ENCODE assay signal across 10 cellular contexts in the genomic region with DNA sequence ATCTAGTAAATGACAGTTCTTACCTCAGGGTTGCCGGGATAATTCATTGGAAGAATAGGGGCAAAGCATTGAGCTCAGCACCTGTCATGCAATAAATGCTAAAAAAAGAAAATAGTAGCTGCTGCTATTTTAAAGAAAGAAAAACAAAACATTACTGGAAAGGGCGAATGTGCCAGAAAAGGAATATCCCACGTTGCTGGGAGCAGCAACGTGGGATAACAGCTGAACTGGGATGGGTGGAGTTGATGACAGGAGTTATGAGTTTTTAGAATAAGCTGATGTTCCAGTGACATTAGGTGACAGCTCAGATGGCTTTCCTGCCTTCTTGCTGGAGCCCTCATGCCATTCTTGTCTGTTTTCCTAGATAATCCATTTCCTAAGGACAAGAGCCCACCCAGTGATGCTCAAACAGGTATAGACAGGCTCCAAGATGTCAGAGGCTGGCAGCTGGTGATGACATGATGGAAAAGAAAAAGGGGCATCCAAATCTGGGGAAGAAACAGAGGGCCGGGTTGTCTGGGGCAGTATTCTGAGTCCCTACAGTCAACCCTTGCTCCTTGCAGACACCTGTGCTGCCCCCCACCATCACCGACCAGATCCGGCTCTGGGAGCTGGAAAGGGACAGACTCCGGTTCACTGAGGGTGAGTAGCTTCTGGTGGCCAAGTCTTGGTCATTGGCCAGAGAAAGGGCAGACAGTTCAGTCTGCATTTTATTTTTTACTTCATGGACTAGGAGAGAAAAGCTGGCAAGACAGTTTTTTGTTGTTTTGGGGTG. TPM values are rescaled to one million over a fixed set of nuclear protein-coding genes. Genes with fewer than 3 reads are reported as not detected.
A peak's percentile ranks its signal among the peaks of the same experiment; 100 is the strongest.
DNase-seq lines count a peak whose midpoint lies in the region; ATAC-seq and TF ChIP-seq lines count a peak whose summit lies in the region.
"Had no signal": no experiment of that assay in that cellular context is flagged by ENCODE, and none has a peak within 500 bp of the region (broad histone marks: within the 10 kb centered on the region; RNA-seq: fewer than 3 reads in every experiment).

No MANE protein-coding gene starts in this region.

- H3K9me3 ChIP-seq in PC-9 (ENCODE audit: insufficient read depth, low read depth) (no peaks in the 10 kb centered on the region), endodermal cell (ENCODE audit: control insufficient read depth, low read length) (no peaks in the 10 kb centered on the region), osteoblast (ENCODE audit: low read depth, low read length) (no peaks in the 10 kb centered on the region)

- H3K9me2 ChIP-seq in PC-9 (ENCODE audit: insufficient read depth): no peaks in the 10 kb centered on the region

- peaks cover 24% of the 10 kb centered on the region for H3K4me1 ChIP-seq in PC-9 (replicated peaks; ENCODE audit: insufficient read depth)
- H3K4me1 ChIP-seq in endodermal cell (ENCODE audit: control insufficient read depth, insufficient read depth, low read length): no peaks in the 10 kb centered on the region
- H3K4me1 ChIP-seq in osteoblast (ENCODE audit: insufficient read depth, low read length): peaks cover 29% of the 10 kb centered on the region

- H3K4me1 Mint-ChIP-seq in endodermal cell (peaks cover 24% of the 10 kb centered on the region), CD14-positive monocyte (peaks cover 36% of the 10 kb centered on the region)

- 0 out of 2 replicates have a peak, but pooled peaks cover 3% of the 10 kb centered on the region for H3K36me3 ChIP-seq in PC-9 (ENCODE audit: low read depth)
- peaks cover 47% of the 10 kb centered on the region for H3K36me3 ChIP-seq in endodermal cell (ENCODE audit: control insufficient read depth, insufficient read depth, low read length)
- H3K36me3 ChIP-seq in osteoblast (ENCODE audit: insufficient read depth, low read length): peaks cover 44% of the 10 kb centered on the region

- WGBS in endodermal cell (ENCODE audit: insufficient coverage in 1 of 2, insufficient read length in 1 of 2), 2 experiments: 94 to 97% methylated on average over 8 of the region's 8 CpGs

- peaks cover 19% of the 10 kb centered on the region; the same call in 1 of the 2 replicates for H3F3A ChIP-seq in PC-9 (ENCODE audit: insufficient read depth, low read depth)

- DNase-seq in PC-9 (no peak), endodermal cell (no peak), osteoblast (ENCODE audit: insufficient read length, low spot score, missing footprints) (peak; percentile 60), COLO829 (ENCODE audit: low spot score) (no peak), NCI-H128 (lab: John Stamatoyannopoulos, UW; ENCODE audit: unreplicated experiment) (no peak), CD14-positive monocyte (ENCODE audit: low spot score) (no peak)
- DNase-seq: NCI-H1048, SIG-M5 had no signal

- H3K9me3 Mint-ChIP-seq in endodermal cell (no peaks in the 10 kb centered on the region), CD14-positive monocyte (no peaks in the 10 kb centered on the region)

- no peak for TF ChIP-seq CTCF in C4-2B (conservative IDR thresholded peaks at IDR 0.05)
- TF ChIP-seq CTCF in PC-9 (conservative IDR thresholded peaks at IDR 0.05): no peak
- no peak for TF ChIP-seq CTCF in endodermal cell (conservative IDR thresholded peaks at IDR 0.05)
- TF ChIP-seq CTCF in osteoblast (IDR thresholded peaks at IDR 0.05; ENCODE audit: extremely low read depth, low read depth, low read length): no peak
- TF ChIP-seq CTCF in CD14-positive monocyte (IDR thresholded peaks at IDR 0.05): no peak

- H3K27me3 Mint-ChIP-seq in endodermal cell (ENCODE audit: insufficient read depth): no peaks in the 10 kb centered on the region
- no peaks in the 10 kb centered on the region for H3K27me3 Mint-ChIP-seq in CD14-positive monocyte (ENCODE audit: low read depth in 3 of 3)

- H3K27ac ChIP-seq in C4-2B: peak overlapping the region; percentile 88
- no peak overlapping the region for H3K27ac ChIP-seq in PC-9
- no peak overlapping the region for H3K27ac ChIP-seq in endodermal cell (ENCODE audit: low read depth, low read length)
- H3K27ac ChIP-seq in osteoblast (ENCODE audit: low read depth, low read length): no peak overlapping the region

- H3K4me3 ChIP-seq in PC-9 (no peak overlapping the region), endodermal cell (ENCODE audit: low read length) (no peak overlapping the region), osteoblast (ENCODE audit: insufficient read depth, low read length) (no peak overlapping the region)

- no peak overlapping the region for H2AFZ ChIP-seq in PC-9
- no peak overlapping the region for H2AFZ ChIP-seq in osteoblast (ENCODE audit: low read length)

- H3K27ac Mint-ChIP-seq in endodermal cell (peak overlapping the region; percentile 12), CD14-positive monocyte (no peak overlapping the region)

- H3K4me3 Mint-ChIP-seq in endodermal cell: peak overlapping the region; percentile 71
- no peak overlapping the region for H3K4me3 Mint-ChIP-seq in CD14-positive monocyte

- H3K4me2 ChIP-seq in PC-9 (no peak overlapping the region), osteoblast (ENCODE audit: insufficient read depth, low read length) (no peak overlapping the region)

- BruUV-seq in PC-9 (replicated peaks; lab: Mats Ljungman, UMichigan): TSS peak; percentile 36

- H4K20me1 ChIP-seq in PC-9 (ENCODE audit: insufficient read depth) (no peaks in the 10 kb centered on the region), osteoblast (ENCODE audit: insufficient read depth, low read length) (peaks cover 3% of the 10 kb centered on the region)

- intact Hi-C loops in PC-9 (cut with micrococcal nuclease; ENCODE audit: unreplicated experiment): loop anchor here (10.0 kb wide), 1 partner anchor 452 kb away; no protein-coding TSS in a partner anchor
- intact Hi-C loops in CD14-positive monocyte (cut with micrococcal nuclease): loop anchor here in 1 of 2 donors (10.0 kb wide), 1 partner anchor 172 kb away; no protein-coding TSS in a partner anchor

- H3K27me3 ChIP-seq in PC-9 (ENCODE audit: insufficient read depth, low read depth) (no peaks in the 10 kb centered on the region), endodermal cell (ENCODE audit: control insufficient read depth, insufficient read depth, low read length, poor library complexity, severe bottlenecking) (no peaks in the 10 kb centered on the region), osteoblast (ENCODE audit: insufficient read depth, low read length) (no peaks in the 10 kb centered on the region)

- CTCF ChIA-PET in PC-9 (lab: Charles Lee): interaction anchor here (0.9 to 5.7 kb wide), 6 partner anchors 90 to 280 kb away, joined by 4 to 69 read pairs (median 8); a partner anchor contains a TSS

- ATAC-seq in HG03196 (IDR thresholded peaks at IDR 0.05; ENCODE audit: unreplicated experiment): no peak

- no peak overlapping the region for H3K9ac ChIP-seq in endodermal cell (ENCODE audit: extremely low read depth, low read length, poor library complexity, severe bottlenecking)

- peaks cover 38% of the 10 kb centered on the region for H3K36me3 Mint-ChIP-seq in endodermal cell (ENCODE audit: low read depth)
- H3K36me3 Mint-ChIP-seq in CD14-positive monocyte: peaks cover 44 to 48% of the 10 kb centered on the region in 2 donors

- POLR2A ChIA-PET in PC-9 (lab: Charles Lee; ENCODE audit: unreplicated experiment): interaction anchor here (0.6 to 0.7 kb wide), 2 partner anchors 29 to 182 kb away, joined by 3 to 21 read pairs; no protein-coding TSS in a partner anchor

- peaks cover 9% of the 10 kb centered on the region for H3K79me2 ChIP-seq in PC-9 (ENCODE audit: low read depth)
- H3K79me2 ChIP-seq in osteoblast (ENCODE audit: insufficient read depth, low read length): peaks cover 15% of the 10 kb centered on the region

RNA-seq across cellular contexts. Expression of a gene that starts 1.1 kb away (rescaled TPM):
- total RNA-seq in PC-9 (2021): 59.4 and 60.3 TPM in 2 replicates
- total RNA-seq in endodermal cell: 10 to 100 TPM; 39.4 to 52.5 TPM
- polyA plus RNA-seq in endodermal cell (2013, experiment 1 of 2): 51.8 TPM
- 46.7 TPM for polyA plus RNA-seq in endodermal cell (2013, experiment 2 of 2)
- total RNA-seq in osteoblast: 14.5 and 15.6 TPM in 2 replicates
- polyA plus RNA-seq in CD14-positive monocyte: 1 to 10 TPM; 7.6 to 8.1 TPM

RNA-seq across cellular contexts. Expression of a gene that starts 4.9 kb away (rescaled TPM):
- total RNA-seq in PC-9 (2021) (31.3 and 43.9 TPM in 2 replicates), endodermal cell (10 to 100 TPM; 60.0 to 67.9 TPM), osteoblast (8.8 and 10.9 TPM in 2 replicates)
- 52.4 TPM for polyA plus RNA-seq in endodermal cell (2013, experiment 1 of 2)
- 39.9 TPM for polyA plus RNA-seq in endodermal cell (2013, experiment 2 of 2)
- polyA plus RNA-seq in CD14-positive monocyte: 1 to 10 TPM; 3.6 to 6.0 TPM

RNA-seq across cellular contexts. Expression of a gene that starts 19.0 kb away (rescaled TPM):
- 0.72 and 0.75 TPM in 2 replicates for total RNA-seq in PC-9 (2021)
- total RNA-seq in endodermal cell: not detected
- polyA plus RNA-seq in endodermal cell (2013, experiment 1 of 2): not detected
- not detected for polyA plus RNA-seq in endodermal cell (2013, experiment 2 of 2)
- not detected in 2 replicates for total RNA-seq in osteoblast
- not detected for polyA plus RNA-seq in CD14-positive monocyte

RNA-seq across cellular contexts. Expression of a gene that starts 27.8 kb away (rescaled TPM):
- total RNA-seq in PC-9 (2021) (not detected in 2 replicates), endodermal cell (under 1 TPM; 0.18 TPM), osteoblast (not detected in 2 replicates)
- polyA plus RNA-seq in endodermal cell (2013, experiment 1 of 2): 0.04 TPM
- polyA plus RNA-seq in endodermal cell (2013, experiment 2 of 2): not detected
- not detected for polyA plus RNA-seq in CD14-positive monocyte

RNA-seq across cellular contexts. Expression of a gene that starts 28.6 kb away (rescaled TPM):
- total RNA-seq in PC-9 (2021): 267 and 269 TPM in 2 replicates
- 100 to 1,000 TPM; 140 to 151 TPM for total RNA-seq in endodermal cell
- polyA plus RNA-seq in endodermal cell (2013, experiment 1 of 2): 299 TPM
- polyA plus RNA-seq in endodermal cell (2013, experiment 2 of 2): 288 TPM
- total RNA-seq in osteoblast: 13.0 and 22.4 TPM in 2 replicates
- under 1 TPM; 0.39 to 0.51 TPM for polyA plus RNA-seq in CD14-positive monocyte
